1 cellular context compared by ENCODE assay signal in the genomic region with DNA sequence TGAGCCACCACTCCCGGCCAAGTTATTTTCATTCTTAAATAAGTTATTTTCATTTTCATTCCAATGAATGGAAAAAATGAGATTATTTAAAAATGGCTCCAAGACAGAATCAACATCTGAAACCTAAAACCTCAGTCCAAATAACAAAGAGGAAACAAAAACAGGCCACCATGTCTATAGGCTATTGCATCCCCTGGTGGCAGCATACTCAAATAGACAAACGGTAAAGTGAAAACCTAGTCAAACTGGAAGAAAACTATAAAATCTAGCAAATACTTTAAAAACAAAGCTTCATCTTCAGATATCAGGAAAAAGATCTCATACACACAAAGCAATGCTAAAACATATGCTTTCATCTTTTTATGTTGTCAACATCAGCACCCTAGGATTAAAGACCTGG.
TF ChIP-seq lines count a peak whose summit lies in the region.

No MANE protein-coding gene starts in this region.

TF ChIP-seq in GM23338, 12 proteins besides CTCF, POLR2A, EP300 and RAD21 (continued from another document):
- TF ChIP-seq ZNF462 (CRISPR knock-in tag; IDR thresholded peaks at IDR 0.05), result no peak
- TF ChIP-seq, protein P1, sequence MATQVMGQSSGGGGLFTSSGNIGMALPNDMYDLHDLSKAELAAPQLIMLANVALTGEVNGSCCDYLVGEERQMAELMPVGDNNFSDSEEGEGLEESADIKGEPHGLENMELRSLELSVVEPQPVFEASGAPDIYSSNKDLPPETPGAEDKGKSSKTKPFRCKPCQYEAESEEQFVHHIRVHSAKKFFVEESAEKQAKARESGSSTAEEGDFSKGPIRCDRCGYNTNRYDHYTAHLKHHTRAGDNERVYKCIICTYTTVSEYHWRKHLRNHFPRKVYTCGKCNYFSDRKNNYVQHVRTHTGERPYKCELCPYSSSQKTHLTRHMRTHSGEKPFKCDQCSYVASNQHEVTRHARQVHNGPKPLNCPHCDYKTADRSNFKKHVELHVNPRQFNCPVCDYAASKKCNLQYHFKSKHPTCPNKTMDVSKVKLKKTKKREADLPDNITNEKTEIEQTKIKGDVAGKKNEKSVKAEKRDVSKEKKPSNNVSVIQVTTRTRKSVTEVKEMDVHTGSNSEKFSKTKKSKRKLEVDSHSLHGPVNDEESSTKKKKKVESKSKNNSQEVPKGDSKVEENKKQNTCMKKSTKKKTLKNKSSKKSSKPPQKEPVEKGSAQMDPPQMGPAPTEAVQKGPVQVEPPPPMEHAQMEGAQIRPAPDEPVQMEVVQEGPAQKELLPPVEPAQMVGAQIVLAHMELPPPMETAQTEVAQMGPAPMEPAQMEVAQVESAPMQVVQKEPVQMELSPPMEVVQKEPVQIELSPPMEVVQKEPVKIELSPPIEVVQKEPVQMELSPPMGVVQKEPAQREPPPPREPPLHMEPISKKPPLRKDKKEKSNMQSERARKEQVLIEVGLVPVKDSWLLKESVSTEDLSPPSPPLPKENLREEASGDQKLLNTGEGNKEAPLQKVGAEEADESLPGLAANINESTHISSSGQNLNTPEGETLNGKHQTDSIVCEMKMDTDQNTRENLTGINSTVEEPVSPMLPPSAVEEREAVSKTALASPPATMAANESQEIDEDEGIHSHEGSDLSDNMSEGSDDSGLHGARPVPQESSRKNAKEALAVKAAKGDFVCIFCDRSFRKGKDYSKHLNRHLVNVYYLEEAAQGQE (IDR thresholded peaks at IDR 0.05; ENCODE audit: unreplicated experiment), result no peak
- no peak for TF ChIP-seq EZH2phosphoT487 (IDR thresholded peaks at IDR 0.05; ENCODE audit: unreplicated experiment)
- no peak for TF ChIP-seq ZNF114 (CRISPR knock-in tag; IDR thresholded peaks at IDR 0.05)
- TF ChIP-seq ZNF331 (CRISPR knock-in tag; IDR thresholded peaks at IDR 0.05; ENCODE audit: low read depth), result no peak
- no peak for TF ChIP-seq JUNB (IDR thresholded peaks at IDR 0.05; ENCODE audit: unreplicated experiment)
- TF ChIP-seq CREB1 (CRISPR knock-in tag; IDR thresholded peaks at IDR 0.05; ENCODE audit: low read depth), result no peak
- no peak for TF ChIP-seq NANOG (IDR thresholded peaks at IDR 0.05; ENCODE audit: borderline replicate concordance)
- TF ChIP-seq POLR2AphosphoS5 (IDR thresholded peaks at IDR 0.05; ENCODE audit: low read depth), result no peak
